ENCODE assay signal across 8 cellular contexts in genomic region chr16:29234536-29235270, GRCh38.
DNase-seq lines count a peak whose midpoint lies in the region; ATAC-seq and TF ChIP-seq lines count a peak whose summit lies in the region.
"Not testable (repeated sequence)": the region's sequence is repeated elsewhere in the genome, so short reads cannot be mapped to it uniquely, and the experiment has no call there.

No MANE protein-coding gene starts in this region.

- not testable (repeated sequence) for ATAC-seq in activated naive CD8-positive, alpha-beta T cell treated with anti-CD3 and anti-CD28 coated beads, Interleukin-2, amount 10 ng/mL, durations not matched to agents 7 days and 5 days (ENCODE audit: low read depth); stimulated activated memory B cell treated with anti-CD40 and anti-IgM and Interleukin-4, amounts not matched to agents 10 μg/mL and 1 μg/mL and 100 μg/mL, for 72 hours

- H3K36me3 ChIP-seq in SJCRH30, right atrium auricular region, vagina: not testable (repeated sequence)

- H3K27me3 ChIP-seq in SJCRH30, right atrium auricular region, vagina: not testable (repeated sequence)

- H3K36me3 Mint-ChIP-seq in activated naive CD8-positive, alpha-beta T cell treated with anti-CD3 and anti-CD28 coated beads, Interleukin-2, amount 10 ng/mL, durations not matched to agents 7 days and 5 days; nephron (ENCODE audit: low read depth); osteocyte (ENCODE audit: unreplicated experiment): not testable (repeated sequence)
- peaks cover 28% of the 10 kb centered on the region for H3K36me3 Mint-ChIP-seq in stimulated activated memory B cell treated with anti-CD40 and anti-IgM and Interleukin-4, amounts not matched to agents 10 μg/mL and 1 μg/mL and 100 μg/mL, for 72 hours

- POLR2A ChIA-PET in activated naive CD8-positive, alpha-beta T cell treated with anti-CD3 and anti-CD28 coated beads, Interleukin-2, amount 10 ng/mL, durations not matched to agents 7 days and 5 days (lab: Charles Lee) = not testable (repeated sequence)

- H3K4me3 ChIP-seq in SJCRH30 = peak overlapping the region; percentile 54
- not testable (repeated sequence) for H3K4me3 ChIP-seq in right atrium auricular region, vagina

- not testable (repeated sequence) for H3K27me3 Mint-ChIP-seq in activated naive CD8-positive, alpha-beta T cell treated with anti-CD3 and anti-CD28 coated beads, Interleukin-2, amount 10 ng/mL, durations not matched to agents 7 days and 5 days; osteocyte (ENCODE audit: unreplicated experiment); stimulated activated memory B cell treated with anti-CD40 and anti-IgM and Interleukin-4, amounts not matched to agents 10 μg/mL and 1 μg/mL and 100 μg/mL, for 72 hours
- peaks cover 15% of the 10 kb centered on the region for H3K27me3 Mint-ChIP-seq in nephron (ENCODE audit: low read depth)

- peak overlapping the region; percentile 79 for H3K27ac ChIP-seq in SJCRH30
- not testable (repeated sequence) for H3K27ac ChIP-seq in right atrium auricular region, vagina

- not testable (repeated sequence) for TF ChIP-seq CTCF in right atrium auricular region (IDR thresholded peaks at IDR 0.05); nephron (IDR thresholded peaks at IDR 0.05; ENCODE audit: unreplicated experiment in 3 of 3); osteocyte (IDR thresholded peaks at IDR 0.05); vagina (IDR thresholded peaks at IDR 0.05)

- not testable (repeated sequence) for H3K27ac Mint-ChIP-seq in activated naive CD8-positive, alpha-beta T cell treated with anti-CD3 and anti-CD28 coated beads, Interleukin-2, amount 10 ng/mL, durations not matched to agents 7 days and 5 days; osteocyte (ENCODE audit: unreplicated experiment)
- H3K27ac Mint-ChIP-seq in nephron = peak overlapping the region; percentile 75 to 85 (median 79)
- H3K27ac Mint-ChIP-seq in stimulated activated memory B cell treated with anti-CD40 and anti-IgM and Interleukin-4, amounts not matched to agents 10 μg/mL and 1 μg/mL and 100 μg/mL, for 72 hours = peak overlapping the region; percentile 14

- peak; percentile 87 to 92 for DNase-seq in SJCRH30
- DNase-seq in activated naive CD8-positive, alpha-beta T cell treated with anti-CD3 and anti-CD28 coated beads, Interleukin-2, amount 10 ng/mL, durations not matched to agents 7 days and 5 days = peak; percentile 13
- DNase-seq in right atrium auricular region (ENCODE audit: low spot score) = peak; percentile 47
- DNase-seq in mesenteric fat pad (ENCODE audit: low spot score) = peak; percentile 71
- peak; percentile 70 for DNase-seq in osteocyte (ENCODE audit: extremely low spot score, unreplicated experiment)
- DNase-seq in vagina (ENCODE audit: extremely low spot score in 2 of 2) = peak; percentile 58 to 85

- H3K4me1 Mint-ChIP-seq in activated naive CD8-positive, alpha-beta T cell treated with anti-CD3 and anti-CD28 coated beads, Interleukin-2, amount 10 ng/mL, durations not matched to agents 7 days and 5 days; stimulated activated memory B cell treated with anti-CD40 and anti-IgM and Interleukin-4, amounts not matched to agents 10 μg/mL and 1 μg/mL and 100 μg/mL, for 72 hours: not testable (repeated sequence)
- H3K4me1 Mint-ChIP-seq in nephron (peaks cover 36% of the 10 kb centered on the region), osteocyte (ENCODE audit: unreplicated experiment) (peaks cover 12% of the 10 kb centered on the region)

- not testable (repeated sequence) for H3K9me3 Mint-ChIP-seq in activated naive CD8-positive, alpha-beta T cell treated with anti-CD3 and anti-CD28 coated beads, Interleukin-2, amount 10 ng/mL, durations not matched to agents 7 days and 5 days; nephron; osteocyte (ENCODE audit: unreplicated experiment); stimulated activated memory B cell treated with anti-CD40 and anti-IgM and Interleukin-4, amounts not matched to agents 10 μg/mL and 1 μg/mL and 100 μg/mL, for 72 hours

- intact Hi-C loops in vagina (cut with DNase I) = not testable (repeated sequence)

- not testable (repeated sequence) for H3K4me3 Mint-ChIP-seq in activated naive CD8-positive, alpha-beta T cell treated with anti-CD3 and anti-CD28 coated beads, Interleukin-2, amount 10 ng/mL, durations not matched to agents 7 days and 5 days; osteocyte (ENCODE audit: unreplicated experiment); stimulated activated memory B cell treated with anti-CD40 and anti-IgM and Interleukin-4, amounts not matched to agents 10 μg/mL and 1 μg/mL and 100 μg/mL, for 72 hours
- peak overlapping the region in 2 of 3 experiments; percentile 36 to 45 for H3K4me3 Mint-ChIP-seq in nephron

- not testable (repeated sequence) for H3K4me1 ChIP-seq in SJCRH30, right atrium auricular region
- H3K4me1 ChIP-seq in vagina = peaks cover 17% of the 10 kb centered on the region

- TF ChIP-seq POLR2A in vagina (IDR thresholded peaks at IDR 0.05) = not testable (repeated sequence)

- not testable (repeated sequence) for H3K9me3 ChIP-seq in SJCRH30 (replicated peaks); right atrium auricular region; vagina

Comparison
In these comparisons a context has a peak if more than half of its experiments do, and no peak if none do; other contexts are left out.
1. DNase-seq: peak in every context shown above with its lines; median percentile 90 in SJCRH30; 72 in vagina; 71 in mesenteric fat pad; 70 in osteocyte; 47 in right atrium auricular region; 13 in activated naive CD8-positive, alpha-beta T cell treated with anti-CD3 and anti-CD28 coated beads, Interleukin-2, amount 10 ng/mL, durations not matched to agents 7 days and 5 days.